27 cellular contexts compared by ENCODE assay signal in genomic region chr2:105813405-105813804, GRCh38.
DNase-seq lines count a peak whose midpoint lies in the region; ATAC-seq and TF ChIP-seq lines count a peak whose summit lies in the region.
"Had no signal": no experiment of that assay in that cellular context is flagged by ENCODE, and none has a peak within 500 bp of the region (broad histone marks: within the 10 kb centered on the region; RNA-seq: fewer than 3 reads in every experiment).

No MANE protein-coding gene starts in this region.

- no peak overlapping the region for H3K4me3 Mint-ChIP-seq in Caco-2 (ENCODE audit: unreplicated experiment)
- no peak overlapping the region for H3K4me3 Mint-ChIP-seq in stimulated activated naive B cell treated with anti-CD40 and anti-IgM and Interleukin-4, amounts not matched to agents 10 μg/mL and 1 μg/mL and 100 μg/mL, for 72 hours
- H3K4me3 Mint-ChIP-seq: activated CD8-positive, alpha-beta memory T cell treated with anti-CD3 and anti-CD28 coated beads, Interleukin-2, amount 10 ng/mL, durations not matched to agents 7 days and 5 days; neural progenitor cell; T-helper 2 cell treated with Interferon-gamma antibody and Interleukin-4, amounts not matched to agents 5 μg/mL and 100 μg/mL, for 36 hours had no signal

- DNase-seq in Caco-2: no peak
- no peak for DNase-seq in SJCRH30
- no peak for DNase-seq in esophagus squamous epithelium (lab: John Stamatoyannopoulos, UW)
- no peak for DNase-seq in stimulated activated naive B cell treated with anti-CD40 and anti-IgM and Interleukin-4, amounts not matched to agents 10 μg/mL and 1 μg/mL and 100 μg/mL, for 72 hours
- no peak for DNase-seq in 8988T
- no peak for DNase-seq in right lobe of liver
- no peak for DNase-seq in dorsolateral prefrontal cortex
- DNase-seq: activated CD4-positive, alpha-beta T cell treated with anti-CD3 and anti-CD28 coated beads for 48 hours; activated CD8-positive, alpha-beta memory T cell treated with anti-CD3 and anti-CD28 coated beads, Interleukin-2, amount 10 ng/mL, durations not matched to agents 7 days and 5 days; adrenal gland; CD8-positive, alpha-beta memory T cell; effector memory CD4-positive, alpha-beta T cell; foreskin keratinocyte; MV-4-11; NCI-H1436 treated with DMSO at 0.1 percent for 48 hours; NCI-H446 treated with DMSO at 0.1 percent for 48 hours; NCI-H82; uterus had no signal

- H3K9me3 ChIP-seq in Caco-2 (no peaks in the 10 kb centered on the region), SJCRH30 (replicated peaks) (0 out of 2 replicates have a peak, but pooled peaks cover 4% of the 10 kb centered on the region), esophagus squamous epithelium (no peaks in the 10 kb centered on the region), right lobe of liver (no peaks in the 10 kb centered on the region)
- H3K9me3 ChIP-seq: adrenal gland, right atrium auricular region, suprapubic skin, uterus had no signal

- CTCF ChIA-PET in Caco-2 (lab: Charles Lee): interaction anchor here (1.1 kb wide), 1 partner anchor 237 kb away, joined by 6 read pairs; no protein-coding TSS in a partner anchor

- POLR2A ChIA-PET in Caco-2 (lab: Charles Lee): no interaction called here

- H3K36me3 ChIP-seq in Caco-2 (ENCODE audit: control insufficient read depth, insufficient read depth, low read length): no peaks in the 10 kb centered on the region
- H3K36me3 ChIP-seq in SJCRH30: peaks cover 17% of the 10 kb centered on the region; the same call in 1 of the 2 replicates
- peaks cover 0 to 17% (median 7%) of the 10 kb centered on the region in 3 donors for H3K36me3 ChIP-seq in esophagus squamous epithelium
- no peaks in the 10 kb centered on the region for H3K36me3 ChIP-seq in right lobe of liver
- H3K36me3 ChIP-seq: adrenal gland, neural progenitor cell, uterus had no signal

- H3K27me3 Mint-ChIP-seq in Caco-2 (ENCODE audit: insufficient read depth, unreplicated experiment): no peaks in the 10 kb centered on the region
- H3K27me3 Mint-ChIP-seq in stimulated activated naive B cell treated with anti-CD40 and anti-IgM and Interleukin-4, amounts not matched to agents 10 μg/mL and 1 μg/mL and 100 μg/mL, for 72 hours: no peaks in the 10 kb centered on the region
- H3K27me3 Mint-ChIP-seq: activated CD8-positive, alpha-beta memory T cell treated with anti-CD3 and anti-CD28 coated beads, Interleukin-2, amount 10 ng/mL, durations not matched to agents 7 days and 5 days; brain; CD8-positive, alpha-beta memory T cell had no signal

- peaks cover 27% of the 10 kb centered on the region for H3K4me1 Mint-ChIP-seq in Caco-2 (ENCODE audit: low read depth, unreplicated experiment)
- H3K4me1 Mint-ChIP-seq in stimulated activated naive B cell treated with anti-CD40 and anti-IgM and Interleukin-4, amounts not matched to agents 10 μg/mL and 1 μg/mL and 100 μg/mL, for 72 hours: peaks cover 53 to 64% of the 10 kb centered on the region in 2 donors

- H3K4me1 ChIP-seq in Caco-2 (peaks cover 54% of the 10 kb centered on the region), SJCRH30 (peaks cover 32% of the 10 kb centered on the region), esophagus squamous epithelium (peaks cover 31 to 76% (median 55%) of the 10 kb centered on the region in 3 donors), right lobe of liver (no peaks in the 10 kb centered on the region)
- H3K4me1 ChIP-seq: uterus had no signal

- no peak for TF ChIP-seq CTCF in Caco-2 (IDR thresholded peaks at IDR 0.05; ENCODE audit: insufficient read depth in 1 of 2, low read depth in 1 of 2, low read length in 1 of 2, severe bottlenecking in 1 of 2, unreplicated experiment in 1 of 2)
- TF ChIP-seq CTCF in esophagus squamous epithelium (IDR thresholded peaks at IDR 0.05): no peak
- no peak for TF ChIP-seq CTCF in right lobe of liver (IDR thresholded peaks at IDR 0.05)
- no peak for TF ChIP-seq CTCF in dorsolateral prefrontal cortex (IDR thresholded peaks at IDR 0.05 in 54 of 56, conservative IDR thresholded peaks at IDR 0.05 in 2 of 56; ENCODE audit: low read depth in 1 of 56, partially characterized antibody in 56 of 56)

- no TSS peak for BruUV-seq in Caco-2 (replicated peaks; lab: Mats Ljungman, UMichigan)

- H3K27ac ChIP-seq in SJCRH30: peak overlapping the region; percentile 74; the same call in 1 of the 2 replicates
- peak overlapping the region; percentile 63 to 75 (median 71) for H3K27ac ChIP-seq in esophagus squamous epithelium
- no peak overlapping the region for H3K27ac ChIP-seq in right lobe of liver
- H3K27ac ChIP-seq in dorsolateral prefrontal cortex: peak overlapping the region in 2 of 59 donors; percentile 2
- H3K27ac ChIP-seq: foreskin keratinocyte, HL-60, neural progenitor cell, parathyroid adenoma, right atrium auricular region, suprapubic skin, VCaP had no signal

- ATAC-seq in stimulated activated naive B cell treated with anti-CD40 and anti-IgM and Interleukin-4, amounts not matched to agents 10 μg/mL and 1 μg/mL and 100 μg/mL, for 72 hours (replicated peaks): no peak
- no peak for ATAC-seq in right lobe of liver
- ATAC-seq: activated CD8-positive, alpha-beta memory T cell treated with anti-CD3 and anti-CD28 coated beads, Interleukin-2, amount 10 ng/mL, durations not matched to agents 7 days and 5 days; foreskin keratinocyte; SK-N-SH treated with all-trans-retinoic acid at 6 μM for 48 hours had no signal

- no peak overlapping the region for H3K4me3 ChIP-seq in Caco-2 (ENCODE audit: low read depth, low read length)
- no peak overlapping the region for H3K4me3 ChIP-seq in SJCRH30
- H3K4me3 ChIP-seq in esophagus squamous epithelium: no peak overlapping the region
- H3K4me3 ChIP-seq in right lobe of liver: no peak overlapping the region
- H3K4me3 ChIP-seq in dorsolateral prefrontal cortex: no peak overlapping the region
- H3K4me3 ChIP-seq: adrenal gland, neural progenitor cell, right atrium auricular region, suprapubic skin, uterus had no signal

- TF ChIP-seq POLR2A in esophagus squamous epithelium (IDR thresholded peaks at IDR 0.05) (no peak), right lobe of liver (IDR thresholded peaks at IDR 0.05) (no peak)

- peak overlapping the region; percentile 78 for H3K27ac Mint-ChIP-seq in Caco-2 (ENCODE audit: unreplicated experiment)
- H3K27ac Mint-ChIP-seq in stimulated activated naive B cell treated with anti-CD40 and anti-IgM and Interleukin-4, amounts not matched to agents 10 μg/mL and 1 μg/mL and 100 μg/mL, for 72 hours: peak overlapping the region; percentile 76
- H3K27ac Mint-ChIP-seq: T-helper 2 cell treated with Interferon-gamma antibody and Interleukin-4, amounts not matched to agents 5 μg/mL and 100 μg/mL, for 36 hours had no signal

- H3K36me3 Mint-ChIP-seq in Caco-2 (ENCODE audit: insufficient read depth, unreplicated experiment): peaks cover 38% of the 10 kb centered on the region
- H3K36me3 Mint-ChIP-seq in stimulated activated naive B cell treated with anti-CD40 and anti-IgM and Interleukin-4, amounts not matched to agents 10 μg/mL and 1 μg/mL and 100 μg/mL, for 72 hours: peaks cover 40 to 66% of the 10 kb centered on the region in 2 donors

- intact Hi-C loops in Caco-2 (cut with micrococcal nuclease; ENCODE audit: unreplicated experiment) (loop anchor here (2.0 to 5.0 kb wide), 4 partner anchors 39 to 237 kb away; no protein-coding TSS in a partner anchor), esophagus squamous epithelium (cut with DNase I) (no loop called here), right lobe of liver (cut with DNase I) (no loop called here), dorsolateral prefrontal cortex (cut with DNase I) (no loop called here)

- H3K9me3 Mint-ChIP-seq in Caco-2 (ENCODE audit: unreplicated experiment): no peaks in the 10 kb centered on the region
- peaks cover 10 to 14% of the 10 kb centered on the region in 2 donors for H3K9me3 Mint-ChIP-seq in stimulated activated naive B cell treated with anti-CD40 and anti-IgM and Interleukin-4, amounts not matched to agents 10 μg/mL and 1 μg/mL and 100 μg/mL, for 72 hours
- H3K9me3 Mint-ChIP-seq: brain; CD8-positive, alpha-beta memory T cell; neural progenitor cell; T-helper 2 cell treated with Interferon-gamma antibody and Interleukin-4, amounts not matched to agents 5 μg/mL and 100 μg/mL, for 36 hours had no signal

- WGBS in esophagus squamous epithelium, 2 donors: 70 to 86% methylated on average over 1 to 4 of the region's 5 CpGs
- no CpG with 5 or more reads among the region's 5 CpGs for WGBS in right lobe of liver (ENCODE audit: insufficient coverage, low coverage, low lambda C conversion rate, missing lambda C conversion rate)

- H3K27me3 ChIP-seq in Caco-2 (replicated peaks; ENCODE audit: control insufficient read depth, insufficient read depth, low read length) (no peaks in the 10 kb centered on the region), SJCRH30 (no peaks in the 10 kb centered on the region), esophagus squamous epithelium (no peaks in the 10 kb centered on the region), right lobe of liver (no peaks in the 10 kb centered on the region), dorsolateral prefrontal cortex (no peaks in the 10 kb centered on the region)
- H3K27me3 ChIP-seq: adrenal gland, foreskin keratinocyte, neural progenitor cell, right atrium auricular region, suprapubic skin, uterus had no signal

Comparison
In these comparisons a context has a peak if more than half of its experiments do, and no peak if none do; other contexts are left out.
1. H3K27ac ChIP-seq: peak in SJCRH30 (single experiment) and esophagus squamous epithelium (4 of 4); none in right lobe of liver (0 of 3).